ENCODE assay signal across 24 cellular contexts in genomic region chr3:31285808-31286486, GRCh38.
"Had no signal": no experiment of that assay in that cellular context is flagged by ENCODE, and none has a peak within 500 bp of the region (broad histone marks: within the 10 kb centered on the region; RNA-seq: fewer than 3 reads in every experiment).

No MANE protein-coding gene starts in this region.

- H3K36me3 ChIP-seq: WERI-Rb-1 had no signal

- H3K4me3 ChIP-seq: body of pancreas had no signal

- H3K4me1 ChIP-seq: body of pancreas had no signal

- H3K36me3 Mint-ChIP-seq: activated naive CD8-positive, alpha-beta T cell treated with anti-CD3 and anti-CD28 coated beads for 36 hours; IgD-negative memory B cell had no signal

- H3K4me3 Mint-ChIP-seq: activated CD8-positive, alpha-beta T cell treated with anti-CD3 and anti-CD28 coated beads for 36 hours; activated naive CD4-positive, alpha-beta T cell treated with anti-CD3 and anti-CD28 coated beads, Interleukin-2, amount 10 ng/mL, durations not matched to agents 7 days and 5 days; activated naive CD8-positive, alpha-beta T cell treated with anti-CD3 and anti-CD28 coated beads for 36 hours; activated T-cell treated with anti-CD3 and anti-CD28 coated beads, Interleukin-2, amount 50 U/mL, for 72 hours; central memory CD8-positive, alpha-beta T cell; IgD-negative memory B cell had no signal

- H3K27me3 ChIP-seq: body of pancreas had no signal

- DNase-seq: activated CD4-positive, alpha-beta T cell treated with anti-CD3 and anti-CD28 coated beads for 4 hours; activated CD8-positive, alpha-beta memory T cell treated with anti-CD3 and anti-CD28 coated beads, Interleukin-2, amount 50 U/mL, for 4 hours; activated CD8-positive, alpha-beta T cell treated with anti-CD3 and anti-CD28 coated beads for 36 hours; activated gamma-delta T cell treated with Interleukin-2 at 50 U/mL for 16 hours; activated naive CD4-positive, alpha-beta T cell treated with anti-CD3 and anti-CD28 coated beads, Interleukin-2, amount 10 ng/mL, durations not matched to agents 7 days and 5 days; activated naive CD8-positive, alpha-beta T cell treated with anti-CD3 and anti-CD28 coated beads for 36 hours; activated T-cell treated with anti-CD3 and anti-CD28 coated beads, Interleukin-2, amount 50 U/mL, for 72 hours; body of pancreas; KG1; NCI-H1092; NCI-H1417; NCI-H1694; NCI-H2029; NCI-H2107; NCI-H510A treated with DMSO at 0.1 percent for 48 hours; NCI-H69; PC-3; SHP77 treated with DMSO at 0.1 percent for 48 hours; T-helper 1 cell; WERI-Rb-1 had no signal

- H3K27me3 Mint-ChIP-seq: activated CD8-positive, alpha-beta T cell treated with anti-CD3 and anti-CD28 coated beads for 36 hours; activated naive CD4-positive, alpha-beta T cell treated with anti-CD3 and anti-CD28 coated beads, Interleukin-2, amount 10 ng/mL, durations not matched to agents 7 days and 5 days; activated naive CD8-positive, alpha-beta T cell treated with anti-CD3 and anti-CD28 coated beads for 36 hours; central memory CD8-positive, alpha-beta T cell had no signal

- H3K9me3 ChIP-seq: body of pancreas had no signal

- H3K27ac ChIP-seq: body of pancreas, WERI-Rb-1 had no signal

- ATAC-seq: activated CD4-positive, CD25-positive, alpha-beta regulatory T cell treated with anti-CD3 and anti-CD28 coated beads, Interleukin-2, amount 50 U/mL, for 24 hours; activated CD8-positive, alpha-beta T cell treated with anti-CD3 and anti-CD28 coated beads for 36 hours; activated T-cell treated with anti-CD3 and anti-CD28 coated beads, Interleukin-2, amount 50 U/mL, for 72 hours; body of pancreas had no signal

- H3K9me3 Mint-ChIP-seq: activated CD8-positive, alpha-beta T cell treated with anti-CD3 and anti-CD28 coated beads for 36 hours; activated naive CD8-positive, alpha-beta T cell treated with anti-CD3 and anti-CD28 coated beads for 36 hours; activated T-helper 2 cell treated with anti-CD3 and anti-CD28 coated beads, Interferon-gamma antibody, Interleukin-2, Interleukin-4, amounts not matched to agents 10 μg/mL and 5 μg/mL and 100 μg/mL, durations not matched to agents 14 hours and 24 hours and 36 hours; central memory CD8-positive, alpha-beta T cell; IgD-negative memory B cell had no signal

- H3K4me1 Mint-ChIP-seq: central memory CD8-positive, alpha-beta T cell had no signal

- H3K27ac Mint-ChIP-seq: activated CD8-positive, alpha-beta T cell treated with anti-CD3 and anti-CD28 coated beads for 36 hours; activated naive CD4-positive, alpha-beta T cell treated with anti-CD3 and anti-CD28 coated beads, Interleukin-2, amount 10 ng/mL, durations not matched to agents 7 days and 5 days; activated naive CD8-positive, alpha-beta T cell treated with anti-CD3 and anti-CD28 coated beads for 36 hours; activated T-cell treated with anti-CD3 and anti-CD28 coated beads, Interleukin-2, amount 50 U/mL, for 72 hours; activated T-helper 2 cell treated with anti-CD3 and anti-CD28 coated beads, Interferon-gamma antibody, Interleukin-2, Interleukin-4, amounts not matched to agents 10 μg/mL and 5 μg/mL and 100 μg/mL, durations not matched to agents 14 hours and 24 hours and 36 hours; IgD-negative memory B cell had no signal
